17 cellular contexts compared by ENCODE assay signal in genomic region chr7:54811925-54812264, GRCh38. TPM values are rescaled to one million over a fixed set of nuclear protein-coding genes. Genes with fewer than 3 reads are reported as not detected.
DNase-seq lines count a peak whose midpoint lies in the region; TF ChIP-seq lines count a peak whose summit lies in the region.
"Had no signal": no experiment of that assay in that cellular context is flagged by ENCODE, and none has a peak within 500 bp of the region (broad histone marks: within the 10 kb centered on the region; RNA-seq: fewer than 3 reads in every experiment).

No MANE protein-coding gene starts in this region.

- H3K9me3 ChIP-seq in MG63 (no peaks in the 10 kb centered on the region), hepatocyte (ENCODE audit: low read depth) (no peaks in the 10 kb centered on the region), subcutaneous abdominal adipose tissue (ENCODE audit: control insufficient read depth in 5 of 5, low read length in 5 of 5) (no peaks in the 10 kb centered on the region)

- TF ChIP-seq CTCF in cardiac fibroblast (IDR thresholded peaks at IDR 0.05; ENCODE audit: low read depth, low read length): no peak
- no peak for TF ChIP-seq CTCF in hepatocyte (IDR thresholded peaks at IDR 0.05; ENCODE audit: poor library complexity)

- H3K27me3 ChIP-seq in MG63: no peaks in the 10 kb centered on the region
- H3K27me3 ChIP-seq in hepatocyte: no peaks in the 10 kb centered on the region
- H3K27me3 ChIP-seq in subcutaneous abdominal adipose tissue (ENCODE audit: control insufficient read depth in 5 of 5, insufficient read depth in 4 of 5, low read length in 5 of 5): no peaks in the 10 kb centered on the region
- H3K27me3 ChIP-seq: foreskin keratinocyte had no signal

- H3K27ac ChIP-seq in hepatocyte: no peak overlapping the region
- H3K27ac ChIP-seq in subcutaneous abdominal adipose tissue (ENCODE audit: low read depth, low read length): peak overlapping the region; percentile 15
- H3K27ac ChIP-seq: SK-N-MC had no signal

- H3K79me2 ChIP-seq in hepatocyte: no peaks in the 10 kb centered on the region

- no peak overlapping the region for H3K9ac ChIP-seq in subcutaneous abdominal adipose tissue (ENCODE audit: low read length in 5 of 5)

- 57% methylated on average over 6 of the region's 6 CpGs for WGBS in hepatocyte (ENCODE audit: low lambda C conversion rate, missing lambda C conversion rate)

- DNase-seq in MG63: peak; percentile 42
- peak; percentile 53 to 69 for DNase-seq in cardiac fibroblast (ENCODE audit: low read depth in 2 of 2)
- no peak for DNase-seq in hepatocyte (ENCODE audit: low spot score)
- DNase-seq in NCI-H69 (lab: John Stamatoyannopoulos, UW): no peak
- no peak for DNase-seq in stimulated activated CD4-positive, alpha-beta T cell treated with anti-CD3 and anti-CD28 coated beads, Interleukin-2, amount 100 ng/mL, for 24 hours
- no peak for DNase-seq in cerebellar nuclear complex (lab: John Stamatoyannopoulos, UW)
- no peak for DNase-seq in NCI-H146 treated with DMSO at 0.1 percent for 48 hours (lab: John Stamatoyannopoulos, UW; ENCODE audit: unreplicated experiment)
- DNase-seq: activated CD4-positive, alpha-beta T cell treated with anti-CD3 and anti-CD28 coated beads for 1 hour; activated T-cell treated with anti-CD3 and anti-CD28 coated beads, Interleukin-2, amount 50 U/mL, for 72 hours; Calu3; caudate nucleus; left colon; NCI-H1105; NCI-H526 had no signal

- H4K20me1 ChIP-seq in hepatocyte (ENCODE audit: insufficient read depth, poor library complexity, severe bottlenecking): no peaks in the 10 kb centered on the region

- no peaks in the 10 kb centered on the region for H3K36me3 ChIP-seq in MG63
- H3K36me3 ChIP-seq in hepatocyte (replicated peaks; ENCODE audit: insufficient read depth, low read depth): no peaks in the 10 kb centered on the region
- no peaks in the 10 kb centered on the region for H3K36me3 ChIP-seq in subcutaneous abdominal adipose tissue (ENCODE audit: control insufficient read depth in 5 of 5, insufficient read depth in 5 of 5, low read length in 5 of 5)

- H3K4me1 ChIP-seq in hepatocyte (ENCODE audit: insufficient read depth): no peaks in the 10 kb centered on the region
- peaks cover 0 to 26% (median 23%) of the 10 kb centered on the region in 5 donors for H3K4me1 ChIP-seq in subcutaneous abdominal adipose tissue (ENCODE audit: control insufficient read depth in 5 of 5, insufficient read depth in 5 of 5, low read length in 5 of 5)

- no peaks in the 10 kb centered on the region for H3K9me2 ChIP-seq in hepatocyte (replicated peaks; ENCODE audit: insufficient read depth)

- H3K4me3 ChIP-seq in MG63 (no peak overlapping the region), cardiac fibroblast (replicated peaks in 1 of 2; ENCODE audit: low read depth in 2 of 2, low read length in 2 of 2) (no peak overlapping the region), hepatocyte (no peak overlapping the region), subcutaneous abdominal adipose tissue (ENCODE audit: low read depth in 1 of 5, low read length in 5 of 5) (no peak overlapping the region)
- H3K4me3 ChIP-seq: SK-N-MC had no signal

- H3K4me2 ChIP-seq in hepatocyte: peak overlapping the region; percentile 27

- H2AFZ ChIP-seq in hepatocyte: no peak overlapping the region

RNA-seq across cellular contexts. Expression of gene SEC61G, which starts 52.9 kb away (rescaled TPM):
- 379 and 1,484 TPM in 2 replicates for total RNA-seq in MG63 (2014; rRNA removed; shearing (Covaris generic); ENCODE audit: low replicate concordance)
- total RNA-seq in hepatocyte: 1,101 and 1,370 TPM in 2 replicates
- 444 and 460 TPM in 2 replicates for polyA plus RNA-seq in hepatocyte

Comparison
In these comparisons a context has a peak if more than half of its experiments do, and no peak if none do; other contexts are left out.
1. DNase-seq: peak in MG63 (single experiment) and cardiac fibroblast (2 of 2); none in hepatocyte (single experiment), NCI-H69 (single experiment), stimulated activated CD4-positive, alpha-beta T cell treated with anti-CD3 and anti-CD28 coated beads, Interleukin-2, amount 100 ng/mL, for 24 hours (0 of 2), cerebellar nuclear complex (0 of 2) and NCI-H146 treated with DMSO at 0.1 percent for 48 hours (single experiment).